Comparison of ENCODE assay signal across 14 cellular contexts in genomic region chr15:70344666-70345065, GRCh38.
DNase-seq lines count a peak whose midpoint lies in the region; TF ChIP-seq lines count a peak whose summit lies in the region.
"Had no signal": no experiment of that assay in that cellular context is flagged by ENCODE, and none has a peak within 500 bp of the region (broad histone marks: within the 10 kb centered on the region; RNA-seq: fewer than 3 reads in every experiment).

No MANE protein-coding gene starts in this region.

- no peak for TF ChIP-seq EP300 in stomach (IDR thresholded peaks at IDR 0.05)

- H2BK12ac ChIP-seq in mesenchymal stem cell (ENCODE audit: low read length in 2 of 2), result no peak overlapping the region

- H3K4me2 ChIP-seq in mesenchymal stem cell (ENCODE audit: low read length, poor library complexity, severe bottlenecking), result no peak overlapping the region

- 50 to 64% (median 58%) methylated on average over 1 to 3 of the region's 3 CpGs for WGBS in stomach, 5 donors
- WGBS in mesenchymal stem cell, result 98% methylated on average over 3 of the region's 3 CpGs

- H3K36me3 ChIP-seq in WERI-Rb-1, result no peaks in the 10 kb centered on the region
- no peaks in the 10 kb centered on the region for H3K36me3 ChIP-seq in stomach
- H3K36me3 ChIP-seq in mesenchymal stem cell (ENCODE audit: control insufficient read depth in 1 of 2, insufficient read depth in 2 of 2, low read depth in 1 of 2, low read length in 2 of 2), result no peaks in the 10 kb centered on the region
- H3K36me3 ChIP-seq: cardiac muscle cell had no signal

- H4K8ac ChIP-seq in mesenchymal stem cell (ENCODE audit: low read length), result no peak overlapping the region

- H3K4me1 ChIP-seq in stomach (peaks cover 0 to 22% (median 12%) of the 10 kb centered on the region in 4 donors), mesenchymal stem cell (ENCODE audit: control insufficient read depth, insufficient read depth, low read depth, low read length) (peaks cover 2% of the 10 kb centered on the region)

- H3K9ac ChIP-seq in mesenchymal stem cell (ENCODE audit: low read length), result no peak overlapping the region

- TF ChIP-seq POLR2A in stomach (IDR thresholded peaks at IDR 0.05), result no peak

- no peak for TF ChIP-seq CTCF in WERI-Rb-1 (IDR thresholded peaks at IDR 0.05; ENCODE audit: low read depth, low read length)
- no peak for TF ChIP-seq CTCF in stomach (IDR thresholded peaks at IDR 0.05)

- H3K14ac ChIP-seq in mesenchymal stem cell (ENCODE audit: low read length in 2 of 2), result no peak overlapping the region

- no peak overlapping the region for H2BK120ac ChIP-seq in mesenchymal stem cell (ENCODE audit: low read depth, low read length)

- H3K27me3 ChIP-seq in WERI-Rb-1 (ENCODE audit: insufficient read depth, low read depth, severe bottlenecking) (no peaks in the 10 kb centered on the region), stomach (no peaks in the 10 kb centered on the region), mesenchymal stem cell (ENCODE audit: control insufficient read depth in 1 of 2, insufficient read depth in 1 of 2, low read length in 2 of 2) (peaks cover 33 to 49% of the 10 kb centered on the region in 2 experiments)

- H3K27ac ChIP-seq in WERI-Rb-1, result peak overlapping the region; percentile 84
- H3K27ac ChIP-seq in stomach, result no peak overlapping the region
- H3K27ac ChIP-seq in mesenchymal stem cell (ENCODE audit: low read length, poor library complexity, severe bottlenecking), result no peak overlapping the region
- H3K27ac ChIP-seq: cardiac muscle cell had no signal

- no peaks in the 10 kb centered on the region for H3K79me1 ChIP-seq in mesenchymal stem cell (replicated peaks; ENCODE audit: low read length, poor library complexity, severe bottlenecking)

- no peak overlapping the region for H2BK15ac ChIP-seq in mesenchymal stem cell (ENCODE audit: low read depth, poor library complexity, severe bottlenecking)

- H3K4me3 ChIP-seq in WERI-Rb-1 (ENCODE audit: low read depth, low read length), result no peak overlapping the region
- no peak overlapping the region for H3K4me3 ChIP-seq in stomach
- H3K4me3 ChIP-seq in mesenchymal stem cell (ENCODE audit: insufficient read depth in 1 of 2, low read depth in 1 of 2, low read length in 2 of 2), result no peak overlapping the region
- H3K4me3 ChIP-seq: cardiac muscle cell had no signal

- H3K18ac ChIP-seq in mesenchymal stem cell (ENCODE audit: low read depth in 1 of 2, low read length in 2 of 2), result no peak overlapping the region

- H4K91ac ChIP-seq in mesenchymal stem cell (ENCODE audit: low read length), result no peak overlapping the region

- DNase-seq in NCI-H2081 (lab: John Stamatoyannopoulos, UW), result peak; percentile 47 to 76
- no peak for DNase-seq in NCI-H2081 treated with DMSO at 0.1 percent for 48 hours (lab: John Stamatoyannopoulos, UW)
- DNase-seq in NCI-H2196 (lab: John Stamatoyannopoulos, UW; ENCODE audit: unreplicated experiment), result peak; percentile 72
- DNase-seq in WERI-Rb-1, result peak; percentile 62
- DNase-seq in stomach, result peak; percentile 68
- no peak for DNase-seq in SIG-M5 (lab: John Stamatoyannopoulos, UW)
- DNase-seq in mesenchymal stem cell, result no peak
- DNase-seq in NCI-H1048 (lab: John Stamatoyannopoulos, UW), result no peak
- DNase-seq: activated CD4-positive, alpha-beta T cell treated with anti-CD3 and anti-CD28 coated beads, Interleukin-2, amount 50 U/mL, for 48 hours; effector CD4-positive, alpha-beta T cell; kidney glomerular epithelial cell; OCI-M1; stimulated activated naive B cell treated with anti-CD40 and anti-IgM and Interleukin-4, amounts not matched to agents 10 μg/mL and 1 μg/mL and 100 μg/mL, for 72 hours had no signal

- no peak overlapping the region for H3K4ac ChIP-seq in mesenchymal stem cell (ENCODE audit: low read depth in 1 of 2, low read length in 2 of 2)

- no peak overlapping the region for H2BK5ac ChIP-seq in mesenchymal stem cell (ENCODE audit: low read depth, low read length, poor library complexity, severe bottlenecking)

- no peak overlapping the region for H2AFZ ChIP-seq in mesenchymal stem cell (ENCODE audit: low read depth, low read length)

- H3K9me3 ChIP-seq in WERI-Rb-1 (ENCODE audit: severe bottlenecking) (no peaks in the 10 kb centered on the region), stomach (no peaks in the 10 kb centered on the region), mesenchymal stem cell (ENCODE audit: control insufficient read depth, low read length) (no peaks in the 10 kb centered on the region)

- intact Hi-C loops in stomach (cut with DNase I; ENCODE audit: low total_unique reads), result no loop called here

- no peak overlapping the region for H3K23ac ChIP-seq in mesenchymal stem cell (ENCODE audit: low read length in 2 of 2)

- H2AK5ac ChIP-seq in mesenchymal stem cell (ENCODE audit: low read length, severe bottlenecking), result no peak overlapping the region

Comparison
In these comparisons a context has a peak if more than half of its experiments do, and no peak if none do; other contexts are left out.
1. DNase-seq: peak in NCI-H2081 (2 of 2), NCI-H2196 (single experiment), WERI-Rb-1 (single experiment) and stomach (single experiment); none in NCI-H2081 treated with DMSO at 0.1 percent for 48 hours (single experiment), SIG-M5 (single experiment), mesenchymal stem cell (single experiment) and NCI-H1048 (single experiment).